8 cellular contexts compared by ENCODE assay signal in the genomic region with DNA sequence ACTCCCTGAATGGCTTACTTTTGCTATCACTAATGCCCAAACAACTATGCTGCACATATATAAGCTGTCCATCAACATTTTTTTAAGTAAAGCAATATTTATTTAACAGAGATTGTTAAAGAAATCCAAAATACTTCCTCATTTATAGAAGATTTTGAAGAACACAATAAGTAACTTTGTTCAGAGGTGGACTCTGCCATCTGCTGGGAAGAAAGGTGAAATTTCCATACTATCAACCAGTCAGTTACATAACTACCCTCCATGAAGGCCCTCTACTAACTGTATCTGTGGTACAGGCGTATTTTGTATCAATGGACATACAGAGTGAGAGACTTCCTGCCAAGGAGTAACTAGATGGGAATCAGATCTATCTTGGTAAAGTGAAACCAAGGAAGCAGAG.
DNase-seq lines count a peak whose midpoint lies in the region; ATAC-seq and TF ChIP-seq lines count a peak whose summit lies in the region.

No MANE protein-coding gene starts in this region.

- no peaks in the 10 kb centered on the region for H3K27me3 Mint-ChIP-seq in mesothelial cell of epicardium (ENCODE audit: low read depth)
- H3K27me3 Mint-ChIP-seq in CD4-positive, alpha-beta T cell, result no peaks in the 10 kb centered on the region

- POLR2A ChIA-PET in CD4-positive, alpha-beta T cell (lab: Charles Lee), result no interaction called here

- no peak overlapping the region for H3K27ac ChIP-seq in C4-2B
- no peak overlapping the region for H3K27ac ChIP-seq in CD4-positive, alpha-beta T cell (ENCODE audit: low read depth, low read length)

- DNase-seq in NCI-H2227 treated with DMSO at 0.1 percent for 48 hours (lab: John Stamatoyannopoulos, UW) (peak; percentile 17), cerebellum (ENCODE audit: low spot score) (peak; percentile 59), mesothelial cell of epicardium (ENCODE audit: low spot score in 2 of 2, unreplicated experiment in 2 of 2) (no peak)
- DNase-seq in stimulated activated CD4-positive, alpha-beta T cell treated with anti-CD3 and anti-CD28 coated beads, Interleukin-12 subunit alpha, Interleukin-12 subunit beta, amount 100 ng/mL, for 4 hours, result no peak
- no peak for DNase-seq in CD4-positive, alpha-beta T cell

- no peaks in the 10 kb centered on the region for H3K36me3 Mint-ChIP-seq in mesothelial cell of epicardium
- peaks cover 17% of the 10 kb centered on the region for H3K36me3 Mint-ChIP-seq in CD4-positive, alpha-beta T cell (ENCODE audit: low read depth)

- H3K4me3 Mint-ChIP-seq in mesothelial cell of epicardium, result no peak overlapping the region
- no peak overlapping the region for H3K4me3 Mint-ChIP-seq in CD4-positive, alpha-beta T cell

- no peak overlapping the region for H3K27ac Mint-ChIP-seq in mesothelial cell of epicardium
- H3K27ac Mint-ChIP-seq in CD4-positive, alpha-beta T cell, result no peak overlapping the region

- H3K9me3 Mint-ChIP-seq in mesothelial cell of epicardium, result no peaks in the 10 kb centered on the region
- no peaks in the 10 kb centered on the region for H3K9me3 Mint-ChIP-seq in CD4-positive, alpha-beta T cell

- H3K9me3 ChIP-seq in CD4-positive, alpha-beta T cell (ENCODE audit: control insufficient read depth, low read length), result no peaks in the 10 kb centered on the region

- intact Hi-C loops in CD4-positive, alpha-beta T cell (cut with DNase I, micrococcal nuclease), result no loop called here

- TF ChIP-seq CTCF in C4-2B (conservative IDR thresholded peaks at IDR 0.05), result peak; percentile 48
- TF ChIP-seq CTCF in mesothelial cell of epicardium (IDR thresholded peaks at IDR 0.05; ENCODE audit: unreplicated experiment), result peak; percentile 13
- no peak for TF ChIP-seq CTCF in CD4-positive, alpha-beta T cell (IDR thresholded peaks at IDR 0.05)

- peak; percentile 42 for ATAC-seq in GM18861 (IDR thresholded peaks at IDR 0.05; ENCODE audit: unreplicated experiment)
- no peak for ATAC-seq in CD4-positive, alpha-beta T cell (ENCODE audit: poor library complexity)
- ATAC-seq in GM18520 (IDR thresholded peaks at IDR 0.05; ENCODE audit: unreplicated experiment), result no peak

- CTCF ChIA-PET in CD4-positive, alpha-beta T cell (lab: Charles Lee), result no interaction called here

- no peaks in the 10 kb centered on the region for H3K27me3 ChIP-seq in CD4-positive, alpha-beta T cell (ENCODE audit: control insufficient read depth, insufficient read depth, low read length)

- H3K4me1 Mint-ChIP-seq in mesothelial cell of epicardium, result peaks cover 3% of the 10 kb centered on the region
- H3K4me1 Mint-ChIP-seq in CD4-positive, alpha-beta T cell (ENCODE audit: low read depth), result no peaks in the 10 kb centered on the region

Comparison
In these comparisons a context has a peak if more than half of its experiments do, and no peak if none do; other contexts are left out.
1. DNase-seq: peak in NCI-H2227 treated with DMSO at 0.1 percent for 48 hours (single experiment) and cerebellum (single experiment); none in mesothelial cell of epicardium (0 of 2), stimulated activated CD4-positive, alpha-beta T cell treated with anti-CD3 and anti-CD28 coated beads, Interleukin-12 subunit alpha, Interleukin-12 subunit beta, amount 100 ng/mL, for 4 hours (single experiment) and CD4-positive, alpha-beta T cell (0 of 10).